1 cellular context compared by ENCODE assay signal in the genomic region with DNA sequence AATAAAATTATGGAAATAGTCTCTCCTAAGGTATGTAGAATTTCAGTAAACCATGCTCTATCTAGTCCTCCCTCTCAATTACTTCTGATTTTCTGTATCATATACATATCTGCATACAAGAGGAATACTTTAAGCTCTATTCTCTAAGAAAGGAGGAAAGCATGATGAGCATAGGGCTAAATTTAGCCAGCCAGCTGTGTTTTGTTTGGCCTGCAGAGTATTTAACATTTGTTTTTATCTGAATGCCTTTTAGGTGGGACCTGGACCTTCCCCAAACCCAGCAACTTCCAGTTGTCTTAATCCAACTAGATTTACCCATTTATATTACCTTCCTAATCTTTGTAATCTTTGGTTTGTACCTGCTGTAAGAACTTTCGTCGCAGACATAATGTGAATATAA.
TF ChIP-seq lines count a peak whose summit lies in the region.

No MANE protein-coding gene starts in this region.

TF ChIP-seq in IMR-90, 13 proteins besides CTCF, POLR2A, EP300 and RAD21 (continued from another document):
- TF ChIP-seq, protein P1, sequence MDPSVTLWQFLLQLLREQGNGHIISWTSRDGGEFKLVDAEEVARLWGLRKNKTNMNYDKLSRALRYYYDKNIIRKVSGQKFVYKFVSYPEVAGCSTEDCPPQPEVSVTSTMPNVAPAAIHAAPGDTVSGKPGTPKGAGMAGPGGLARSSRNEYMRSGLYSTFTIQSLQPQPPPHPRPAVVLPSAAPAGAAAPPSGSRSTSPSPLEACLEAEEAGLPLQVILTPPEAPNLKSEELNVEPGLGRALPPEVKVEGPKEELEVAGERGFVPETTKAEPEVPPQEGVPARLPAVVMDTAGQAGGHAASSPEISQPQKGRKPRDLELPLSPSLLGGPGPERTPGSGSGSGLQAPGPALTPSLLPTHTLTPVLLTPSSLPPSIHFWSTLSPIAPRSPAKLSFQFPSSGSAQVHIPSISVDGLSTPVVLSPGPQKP (IDR thresholded peaks at IDR 0.05; ENCODE audit: borderline replicate concordance, low read depth, low read length) = no peak
- TF ChIP-seq RCOR1 (IDR thresholded peaks at IDR 0.05; ENCODE audit: insufficient replicate concordance, low read length) = no peak
- TF ChIP-seq NFE2L2 (IDR thresholded peaks at IDR 0.05; ENCODE audit: low read depth, low read length) = no peak
- no peak for TF ChIP-seq MXI1 (IDR thresholded peaks at IDR 0.05; ENCODE audit: borderline replicate concordance, low read depth, low read length)
